Comparison of ENCODE assay signal across 13 cellular contexts in the genomic region with DNA sequence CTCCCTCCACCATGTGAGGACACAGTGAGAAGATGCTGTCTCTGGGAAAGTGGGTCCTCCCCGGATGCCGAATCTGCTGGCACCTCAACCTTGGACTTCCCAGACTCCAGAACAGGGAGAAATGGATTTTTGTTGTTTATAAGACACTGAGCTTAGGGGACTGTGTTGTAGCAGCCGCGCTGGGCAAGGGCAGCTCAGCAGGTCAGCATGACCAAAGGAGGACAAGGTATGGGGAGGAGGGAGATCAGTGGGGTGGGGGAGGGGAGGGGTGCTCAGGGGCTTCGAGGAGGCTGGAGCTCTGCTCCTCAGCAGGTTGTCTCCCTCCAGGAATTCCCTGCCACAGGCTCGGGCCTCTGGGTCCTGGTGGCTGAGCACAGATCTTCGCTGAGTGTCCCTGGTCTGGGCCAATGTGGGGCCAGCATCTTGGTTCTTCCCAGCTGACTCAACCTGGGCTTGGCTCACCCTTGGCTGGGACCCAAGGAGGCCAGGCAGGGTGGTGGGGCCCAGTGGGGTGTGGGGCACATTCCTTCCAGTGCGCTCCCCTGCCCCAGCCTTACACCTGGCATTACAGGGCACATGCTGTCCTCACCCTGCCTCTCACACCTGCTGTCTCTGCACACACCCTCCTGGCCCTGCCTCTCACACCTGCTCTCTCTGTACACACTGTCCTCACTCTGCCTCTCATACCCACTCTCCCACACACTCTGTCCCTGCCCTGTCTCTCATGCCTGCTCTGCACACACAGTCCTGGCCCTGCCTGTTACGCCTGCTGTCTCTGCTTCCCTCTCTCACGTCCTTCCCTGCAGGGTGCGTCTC.
DNase-seq lines count a peak whose midpoint lies in the region; ATAC-seq, FAIRE-seq and TF ChIP-seq lines count a peak whose summit lies in the region.
"Had no signal": no experiment of that assay in that cellular context is flagged by ENCODE, and none has a peak within 500 bp of the region (broad histone marks: within the 10 kb centered on the region; RNA-seq: fewer than 3 reads in every experiment).

No MANE protein-coding gene starts in this region.

- no peaks in the 10 kb centered on the region for H3K9me3 Mint-ChIP-seq in activated naive CD8-positive, alpha-beta T cell treated with anti-CD3 and anti-CD28 coated beads, Interleukin-2, amount 10 ng/mL, durations not matched to agents 7 days and 5 days
- H3K9me3 Mint-ChIP-seq in activated naive CD8-positive, alpha-beta T cell treated with anti-CD3 and anti-CD28 coated beads, Interleukin-2, amount 50 U/mL, for 24 hours: no peaks in the 10 kb centered on the region
- H3K9me3 Mint-ChIP-seq: mesothelial cell of epicardium had no signal

- H3K4me3 Mint-ChIP-seq in activated naive CD8-positive, alpha-beta T cell treated with anti-CD3 and anti-CD28 coated beads, Interleukin-2, amount 10 ng/mL, durations not matched to agents 7 days and 5 days: no peak overlapping the region
- H3K4me3 Mint-ChIP-seq in activated naive CD8-positive, alpha-beta T cell treated with anti-CD3 and anti-CD28 coated beads, Interleukin-2, amount 50 U/mL, for 24 hours: no peak overlapping the region
- H3K4me3 Mint-ChIP-seq: mesothelial cell of epicardium had no signal

- H3K4me3 ChIP-seq in RWPE2 (ENCODE audit: severe bottlenecking) (no peak overlapping the region), gastroesophageal sphincter (no peak overlapping the region)
- H3K4me3 ChIP-seq: uterus had no signal

- H3K27ac ChIP-seq in RWPE2 (ENCODE audit: poor library complexity, severe bottlenecking) (peak overlapping the region; percentile 88), gastroesophageal sphincter (no peak overlapping the region)
- H3K27ac ChIP-seq: uterus had no signal

- H3K4me1 Mint-ChIP-seq in activated naive CD8-positive, alpha-beta T cell treated with anti-CD3 and anti-CD28 coated beads, Interleukin-2, amount 10 ng/mL, durations not matched to agents 7 days and 5 days: no peaks in the 10 kb centered on the region
- no peaks in the 10 kb centered on the region for H3K4me1 Mint-ChIP-seq in activated naive CD8-positive, alpha-beta T cell treated with anti-CD3 and anti-CD28 coated beads, Interleukin-2, amount 50 U/mL, for 24 hours
- H3K4me1 Mint-ChIP-seq: mesothelial cell of epicardium had no signal

- H3K27me3 ChIP-seq in RWPE2 (ENCODE audit: insufficient read depth, poor library complexity, severe bottlenecking): no peaks in the 10 kb centered on the region
- H3K27me3 ChIP-seq in gastroesophageal sphincter: no peaks in the 10 kb centered on the region
- H3K27me3 ChIP-seq: uterus had no signal

- no peak for TF ChIP-seq CTCF in RWPE2 (IDR thresholded peaks at IDR 0.05; ENCODE audit: poor library complexity, severe bottlenecking)
- TF ChIP-seq CTCF in gastroesophageal sphincter (IDR thresholded peaks at IDR 0.05): no peak

- H3K9me3 ChIP-seq in RWPE2 (ENCODE audit: severe bottlenecking) (no peaks in the 10 kb centered on the region), gastroesophageal sphincter (no peaks in the 10 kb centered on the region)
- H3K9me3 ChIP-seq: uterus had no signal

- POLR2A ChIA-PET in activated naive CD8-positive, alpha-beta T cell treated with anti-CD3 and anti-CD28 coated beads, Interleukin-2, amount 10 ng/mL, durations not matched to agents 7 days and 5 days (lab: Charles Lee): no interaction called here

- 80 to 88% methylated on average over 5 to 7 of the region's 11 CpGs for WGBS in gastroesophageal sphincter (ENCODE audit: low coverage in 1 of 2), 2 donors

- no peak for TF ChIP-seq EP300 in gastroesophageal sphincter (IDR thresholded peaks at IDR 0.05)

- no peaks in the 10 kb centered on the region for H3K36me3 Mint-ChIP-seq in activated naive CD8-positive, alpha-beta T cell treated with anti-CD3 and anti-CD28 coated beads, Interleukin-2, amount 10 ng/mL, durations not matched to agents 7 days and 5 days
- H3K36me3 Mint-ChIP-seq in activated naive CD8-positive, alpha-beta T cell treated with anti-CD3 and anti-CD28 coated beads, Interleukin-2, amount 50 U/mL, for 24 hours (ENCODE audit: low read depth): no peaks in the 10 kb centered on the region
- H3K36me3 Mint-ChIP-seq: mesothelial cell of epicardium had no signal

- peaks cover 29% of the 10 kb centered on the region for H3K4me1 ChIP-seq in RWPE2 (ENCODE audit: insufficient read depth, poor library complexity, severe bottlenecking)
- H3K4me1 ChIP-seq in gastroesophageal sphincter: peaks cover 0 to 20% (median 0%) of the 10 kb centered on the region in 3 donors

- H3K36me3 ChIP-seq in RWPE2 (ENCODE audit: low read depth): no peaks in the 10 kb centered on the region
- H3K36me3 ChIP-seq in gastroesophageal sphincter: no peaks in the 10 kb centered on the region
- H3K36me3 ChIP-seq: uterus had no signal

- DNase-seq in activated naive CD8-positive, alpha-beta T cell treated with anti-CD3 and anti-CD28 coated beads, Interleukin-2, amount 10 ng/mL, durations not matched to agents 7 days and 5 days: no peak
- no peak for DNase-seq in activated naive CD8-positive, alpha-beta T cell treated with anti-CD3 and anti-CD28 coated beads, Interleukin-2, amount 50 U/mL, for 24 hours
- peak; percentile 100 for DNase-seq in RWPE2 (ENCODE audit: low spot score)
- DNase-seq in left lobe of liver (ENCODE audit: low spot score): peak; percentile 35
- peak; percentile 78 for DNase-seq in urothelium cell line (ENCODE audit: low spot score)
- DNase-seq: activated CD4-positive, CD25-positive, alpha-beta regulatory T cell; erythroblast; stimulated activated CD4-positive, alpha-beta T cell treated with anti-CD3 and anti-CD28 coated beads, Interleukin-4, amount 100 ng/mL, for 1 hour; uterus had no signal

- peak; percentile 97 for FAIRE-seq in urothelium cell line (lab: Jason Lieb, UNC)

- no peak for TF ChIP-seq POLR2A in gastroesophageal sphincter (IDR thresholded peaks at IDR 0.05)

- no peaks in the 10 kb centered on the region for H3K27me3 Mint-ChIP-seq in activated naive CD8-positive, alpha-beta T cell treated with anti-CD3 and anti-CD28 coated beads, Interleukin-2, amount 10 ng/mL, durations not matched to agents 7 days and 5 days
- H3K27me3 Mint-ChIP-seq in activated naive CD8-positive, alpha-beta T cell treated with anti-CD3 and anti-CD28 coated beads, Interleukin-2, amount 50 U/mL, for 24 hours: peaks cover 7% of the 10 kb centered on the region

- peak overlapping the region; percentile 10 for H3K27ac Mint-ChIP-seq in activated naive CD8-positive, alpha-beta T cell treated with anti-CD3 and anti-CD28 coated beads, Interleukin-2, amount 10 ng/mL, durations not matched to agents 7 days and 5 days
- H3K27ac Mint-ChIP-seq in activated naive CD8-positive, alpha-beta T cell treated with anti-CD3 and anti-CD28 coated beads, Interleukin-2, amount 50 U/mL, for 24 hours: no peak overlapping the region
- H3K27ac Mint-ChIP-seq: mesothelial cell of epicardium had no signal

- ATAC-seq in activated naive CD8-positive, alpha-beta T cell treated with anti-CD3 and anti-CD28 coated beads, Interleukin-2, amount 10 ng/mL, durations not matched to agents 7 days and 5 days (ENCODE audit: low read depth): no peak
- ATAC-seq in activated naive CD8-positive, alpha-beta T cell treated with anti-CD3 and anti-CD28 coated beads, Interleukin-2, amount 50 U/mL, for 24 hours: no peak
- ATAC-seq in RWPE2 (ENCODE audit: low read depth): peak; percentile 85
- no peak for ATAC-seq in left lobe of liver
- ATAC-seq in gastroesophageal sphincter: no peak
- ATAC-seq in HG02973 (IDR thresholded peaks at IDR 0.05; ENCODE audit: unreplicated experiment): no peak
- ATAC-seq in GM19467 (IDR thresholded peaks at IDR 0.05; ENCODE audit: unreplicated experiment): no peak

Comparison
In these comparisons a context has a peak if more than half of its experiments do, and no peak if none do; other contexts are left out.
1. DNase-seq: peak in RWPE2 (single experiment), left lobe of liver (single experiment) and urothelium cell line (single experiment); none in activated naive CD8-positive, alpha-beta T cell treated with anti-CD3 and anti-CD28 coated beads, Interleukin-2, amount 10 ng/mL, durations not matched to agents 7 days and 5 days (single experiment) and activated naive CD8-positive, alpha-beta T cell treated with anti-CD3 and anti-CD28 coated beads, Interleukin-2, amount 50 U/mL, for 24 hours (single experiment).